Comparison of ENCODE assay signal across 27 cellular contexts in genomic region chr19:33500586-33500985, GRCh38.
"Had no signal": no experiment of that assay in that cellular context is flagged by ENCODE, and none has a peak within 500 bp of the region (broad histone marks: within the 10 kb centered on the region; RNA-seq: fewer than 3 reads in every experiment).

No MANE protein-coding gene starts in this region.

- H3K9me3 ChIP-seq: esophagus squamous epithelium, neutrophil, testis, tibial artery had no signal

- H3K4me3 Mint-ChIP-seq: central memory CD8-positive, alpha-beta T cell; effector memory CD8-positive, alpha-beta T cell; immature natural killer cell; memory B cell; natural killer cell; type B pancreatic cell had no signal

- H3K27me3 ChIP-seq: cardiac muscle cell, esophagus squamous epithelium, neutrophil, testis, tibial artery had no signal

- H3K4me1 Mint-ChIP-seq: central memory CD8-positive, alpha-beta T cell; immature natural killer cell; memory B cell had no signal

- H3K27ac ChIP-seq: cardiac muscle cell, coronary artery, esophagus squamous epithelium, neutrophil, parathyroid adenoma, skin epidermis, tibial artery had no signal

- H3K27ac Mint-ChIP-seq: effector memory CD8-positive, alpha-beta T cell; immature natural killer cell; memory B cell; natural killer cell; progenitor cell of endocrine pancreas; type B pancreatic cell had no signal

- H3K4me3 ChIP-seq: cardiac muscle cell, coronary artery, esophagus squamous epithelium, lung, skin epidermis, testis, tibial artery had no signal

- H3K9me3 Mint-ChIP-seq: central memory CD8-positive, alpha-beta T cell; effector memory CD8-positive, alpha-beta T cell; immature natural killer cell; memory B cell; natural killer cell; type B pancreatic cell had no signal

- DNase-seq: dermis blood vessel endothelial cell; effector memory CD8-positive, alpha-beta T cell; erythroblast; esophagus squamous epithelium; foreskin melanocyte; glutamatergic neuron; hypothalamus; immature natural killer cell; islet precursor cell; natural killer cell; stimulated activated CD4-positive, alpha-beta T cell treated with anti-CD3 and anti-CD28 coated beads, Interleukin-15, amount 100 ng/mL, for 24 hours; stimulated activated CD4-positive, alpha-beta T cell treated with anti-CD3 and anti-CD28 coated beads, Interleukin-2, amount 100 ng/mL, for 48 hours; stimulated activated CD8-positive, alpha-beta memory T cell treated with anti-CD3 and anti-CD28 coated beads, Interleukin-4, amount 100 ng/mL, for 48 hours; stimulated activated naive CD4-positive, alpha-beta T cell; substantia nigra; testis had no signal

- ATAC-seq: effector memory CD8-positive, alpha-beta T cell; natural killer cell had no signal

- H3K27me3 Mint-ChIP-seq: central memory CD8-positive, alpha-beta T cell; effector memory CD8-positive, alpha-beta T cell; memory B cell; progenitor cell of endocrine pancreas; type B pancreatic cell had no signal

- H2AFZ ChIP-seq: parathyroid adenoma had no signal

- H3K79me2 ChIP-seq: parathyroid adenoma had no signal

- H3K4me1 ChIP-seq: parathyroid adenoma, tibial artery had no signal

- H3K36me3 ChIP-seq: cardiac muscle cell, neutrophil had no signal
